ENCODE assay signal across 22 cellular contexts in genomic region chr4:148452970-148453369, GRCh38.
"Had no signal": no experiment of that assay in that cellular context is flagged by ENCODE, and none has a peak within 500 bp of the region (broad histone marks: within the 10 kb centered on the region; RNA-seq: fewer than 3 reads in every experiment).

No MANE protein-coding gene starts in this region.

- DNase-seq: effector memory CD8-positive, alpha-beta T cell; foreskin fibroblast; gastrocnemius medialis; heart left ventricle; kidney glomerular epithelial cell; left ventricle myocardium superior; lower lobe of right lung; natural killer cell; occipital lobe; ovary; posterior cingulate gyrus; psoas muscle; right cardiac atrium; sigmoid colon; stimulated activated CD4-positive, alpha-beta T cell treated with anti-CD3 and anti-CD28 coated beads, Interleukin-2, amount 100 ng/mL, for 24 hours; stimulated activated CD4-positive, alpha-beta T cell treated with anti-CD3 and anti-CD28 coated beads, Interleukin-4, amount 100 ng/mL, for 24 hours; stimulated activated naive CD4-positive, alpha-beta T cell treated with Interleukin-2 at 50 U/mL for 16 hours; stomach; thyroid gland; trophoblast cell had no signal

- H3K9me3 Mint-ChIP-seq: effector memory CD8-positive, alpha-beta T cell; natural killer cell; stimulated activated effector memory CD8-positive, alpha-beta T cell treated with anti-CD3 and anti-CD28 coated beads, Interleukin-12 subunit alpha, Interleukin-12 subunit beta, amount 100 ng/mL, for 72 hours had no signal

- H3K4me3 Mint-ChIP-seq: effector memory CD8-positive, alpha-beta T cell; natural killer cell; stimulated activated effector memory CD8-positive, alpha-beta T cell treated with anti-CD3 and anti-CD28 coated beads, Interleukin-12 subunit alpha, Interleukin-12 subunit beta, amount 100 ng/mL, for 72 hours had no signal

- H3K36me3 Mint-ChIP-seq: natural killer cell; stimulated activated effector memory CD8-positive, alpha-beta T cell treated with anti-CD3 and anti-CD28 coated beads, Interleukin-12 subunit alpha, Interleukin-12 subunit beta, amount 100 ng/mL, for 72 hours had no signal

- ATAC-seq: effector memory CD8-positive, alpha-beta T cell; esophagus mucosa; gastrocnemius medialis; heart left ventricle; left ventricle myocardium superior; lower lobe of right lung; natural killer cell; psoas muscle; right cardiac atrium; stimulated activated effector memory CD8-positive, alpha-beta T cell treated with anti-CD3 and anti-CD28 coated beads, Interleukin-12 subunit alpha, Interleukin-12 subunit beta, amount 100 ng/mL, for 72 hours had no signal

- H3K4me1 Mint-ChIP-seq: natural killer cell; stimulated activated effector memory CD8-positive, alpha-beta T cell treated with anti-CD3 and anti-CD28 coated beads, Interleukin-12 subunit alpha, Interleukin-12 subunit beta, amount 100 ng/mL, for 72 hours had no signal

- H3K27ac Mint-ChIP-seq: effector memory CD8-positive, alpha-beta T cell; natural killer cell; stimulated activated effector memory CD8-positive, alpha-beta T cell treated with anti-CD3 and anti-CD28 coated beads, Interleukin-12 subunit alpha, Interleukin-12 subunit beta, amount 100 ng/mL, for 72 hours had no signal
